ENCODE assay signal across 27 cellular contexts in the genomic region with DNA sequence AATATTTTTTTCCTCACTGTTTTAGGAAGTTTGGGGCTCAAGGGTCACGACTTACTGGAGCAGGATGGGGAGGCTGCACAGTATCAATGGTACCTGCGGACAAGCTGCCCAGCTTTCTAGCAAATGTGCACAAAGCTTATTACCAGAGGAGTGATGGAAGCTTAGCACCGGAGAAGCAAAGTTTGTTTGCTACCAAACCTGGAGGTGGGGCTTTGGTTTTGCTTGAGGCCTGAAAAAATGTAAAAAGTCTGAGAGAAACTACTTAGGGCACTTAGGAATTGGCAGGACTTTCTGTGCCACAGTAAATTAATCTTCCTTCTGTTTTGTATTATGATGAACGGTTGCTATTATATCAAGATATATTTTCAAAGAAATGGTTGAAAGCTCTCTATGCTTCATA.
"Had no signal": no experiment of that assay in that cellular context is flagged by ENCODE, and none has a peak within 500 bp of the region (broad histone marks: within the 10 kb centered on the region; RNA-seq: fewer than 3 reads in every experiment).

No MANE protein-coding gene starts in this region.

- H3K9me3 Mint-ChIP-seq: activated naive CD8-positive, alpha-beta T cell treated with anti-CD3 and anti-CD28 coated beads, Interleukin-2, amount 10 ng/mL, durations not matched to agents 7 days and 5 days; T-helper 1 cell treated with Interleukin-12 subunit alpha and Interleukin-12 subunit beta and Interleukin-4 antibody, amounts not matched to agents 30 μg/mL and 1 μg/mL, for 36 hours had no signal

- H3K27me3 Mint-ChIP-seq: activated naive CD8-positive, alpha-beta T cell treated with anti-CD3 and anti-CD28 coated beads, Interleukin-2, amount 10 ng/mL, durations not matched to agents 7 days and 5 days had no signal

- H3K4me1 ChIP-seq: adrenal gland, SJCRH30 had no signal

- H3K27ac ChIP-seq: adrenal gland, SJCRH30 had no signal

- H3K27ac Mint-ChIP-seq: activated CD8-positive, alpha-beta T cell treated with anti-CD3 and anti-CD28 coated beads, Interleukin-2, amount 10 ng/mL, durations not matched to agents 7 days and 5 days; activated naive CD8-positive, alpha-beta T cell treated with anti-CD3 and anti-CD28 coated beads, Interleukin-2, amount 10 ng/mL, durations not matched to agents 7 days and 5 days; T-helper 1 cell treated with Interleukin-12 subunit alpha and Interleukin-12 subunit beta and Interleukin-4 antibody, amounts not matched to agents 30 μg/mL and 1 μg/mL, for 36 hours had no signal

- H3K4me3 ChIP-seq: adrenal gland, SJCRH30 had no signal

- H3K4me1 Mint-ChIP-seq: activated naive CD8-positive, alpha-beta T cell treated with anti-CD3 and anti-CD28 coated beads, Interleukin-2, amount 10 ng/mL, durations not matched to agents 7 days and 5 days had no signal

- H3K4me3 Mint-ChIP-seq: activated CD8-positive, alpha-beta T cell treated with anti-CD3 and anti-CD28 coated beads, Interleukin-2, amount 10 ng/mL, durations not matched to agents 7 days and 5 days; activated naive CD8-positive, alpha-beta T cell treated with anti-CD3 and anti-CD28 coated beads, Interleukin-2, amount 10 ng/mL, durations not matched to agents 7 days and 5 days; T-helper 1 cell treated with Interleukin-12 subunit alpha and Interleukin-12 subunit beta and Interleukin-4 antibody, amounts not matched to agents 30 μg/mL and 1 μg/mL, for 36 hours had no signal

- DNase-seq: activated CD4-positive, alpha-beta T cell treated with anti-CD3 and anti-CD28 coated beads for 48 hours; activated CD4-positive, alpha-beta T cell treated with anti-CD3 and anti-CD28 coated beads, Interleukin-2, amount 50 U/mL, for 4 hours; activated CD4-positive, CD25-positive, alpha-beta regulatory T cell treated with anti-CD3 and anti-CD28 coated beads, Interleukin-2, amount 50 U/mL, for 72 hours; activated CD8-positive, alpha-beta memory T cell treated with anti-CD3 and anti-CD28 coated beads, Interleukin-2, amount 50 U/mL, for 48 hours; activated CD8-positive, alpha-beta T cell treated with anti-CD3 and anti-CD28 coated beads, Interleukin-2, amount 10 ng/mL, durations not matched to agents 7 days and 5 days; activated naive CD4-positive, alpha-beta T cell treated with anti-CD3 and anti-CD28 coated beads, Interleukin-2, amount 50 U/mL, for 16 hours; activated naive CD8-positive, alpha-beta T cell treated with anti-CD3 and anti-CD28 coated beads, Interleukin-2, amount 10 ng/mL, durations not matched to agents 7 days and 5 days; activated T-cell treated with anti-CD3 and anti-CD28 coated beads, Interleukin-2, amount 50 U/mL, for 1 hour; adrenal gland; anterior cingulate cortex; cerebellar nuclear complex; MV-4-11; NCI-H1092 treated with DMSO at 0.1 percent for 48 hours; NCI-H1417 treated with DMSO at 0.1 percent for 48 hours; NCI-H1694; NCI-H2029; NCI-H345; NCI-H510A; NCI-H526 treated with DMSO at 0.1 percent for 48 hours; NCI-H82; NK-92 treated with Interleukin-12 subunit alpha and Interleukin-12 subunit beta, amount 100 ng/mL, for 24 hours; OCI-M1; Right ventricle myocardium superior; RPMI8226; SJCRH30 had no signal

- H3K36me3 ChIP-seq: adrenal gland, SJCRH30 had no signal

- ATAC-seq: activated CD8-positive, alpha-beta T cell treated with anti-CD3 and anti-CD28 coated beads, Interleukin-2, amount 10 ng/mL, durations not matched to agents 7 days and 5 days; Panc1 had no signal

- H3K27me3 ChIP-seq: adrenal gland, SJCRH30 had no signal

- H3K9me3 ChIP-seq: adrenal gland, SJCRH30 had no signal
